In genomic region chr11:7833527-7833926, GRCh38 we compare ENCODE assay signal across 19 cellular contexts. TPM values are rescaled to one million over a fixed set of nuclear protein-coding genes. Genes with fewer than 3 reads are reported as not detected.
A peak's percentile ranks its signal among the peaks of the same experiment; 100 is the strongest.
DNase-seq lines count a peak whose midpoint lies in the region; ATAC-seq and TF ChIP-seq lines count a peak whose summit lies in the region.
"Had no signal": no experiment of that assay in that cellular context is flagged by ENCODE, and none has a peak within 500 bp of the region (broad histone marks: within the 10 kb centered on the region; RNA-seq: fewer than 3 reads in every experiment).

No MANE protein-coding gene starts in this region.

- H3K4me1 ChIP-seq in GM23338 (ENCODE audit: insufficient read depth) (no peaks in the 10 kb centered on the region), neuronal stem cell (ENCODE audit: control insufficient read depth in 2 of 2, insufficient read depth in 1 of 2, low read depth in 1 of 2, low read length in 2 of 2) (no peaks in the 10 kb centered on the region), spleen (no peaks in the 10 kb centered on the region), prostate gland (replicated peaks) (no peaks in the 10 kb centered on the region)
- H3K4me1 ChIP-seq: A549, BE2C had no signal

- H3K4ac ChIP-seq in neuronal stem cell (ENCODE audit: low read length), result no peak overlapping the region

- no peaks in the 10 kb centered on the region for H4K20me1 ChIP-seq in GM23338 (replicated peaks; ENCODE audit: insufficient read depth)

- no peak for TF ChIP-seq POLR2A in spleen (IDR thresholded peaks at IDR 0.05)
- TF ChIP-seq POLR2A in prostate gland (IDR thresholded peaks at IDR 0.05), result no peak

- H3K14ac ChIP-seq in neuronal stem cell (ENCODE audit: low read length), result no peak overlapping the region

- no peaks in the 10 kb centered on the region for H3F3A ChIP-seq in GM23338 (replicated peaks; ENCODE audit: low read depth)

- H2AK5ac ChIP-seq in neuronal stem cell (ENCODE audit: low read depth, low read length), result no peak overlapping the region

- no peak overlapping the region for H2BK5ac ChIP-seq in neuronal stem cell (ENCODE audit: low read length)

- no peak overlapping the region for H3K23ac ChIP-seq in neuronal stem cell (ENCODE audit: low read depth, low read length, poor library complexity)

- no peak overlapping the region for H2BK120ac ChIP-seq in neuronal stem cell (ENCODE audit: low read depth, low read length)

- no peak overlapping the region for H4K8ac ChIP-seq in neuronal stem cell (ENCODE audit: low read depth, low read length)

- H3K9ac ChIP-seq in neuronal stem cell (ENCODE audit: low read depth, low read length, poor library complexity), result no peak overlapping the region

- H3K79me1 ChIP-seq in neuronal stem cell (ENCODE audit: low read depth, low read length), result no peaks in the 10 kb centered on the region

- H3K18ac ChIP-seq in neuronal stem cell (ENCODE audit: low read length), result no peak overlapping the region

- H2BK15ac ChIP-seq in neuronal stem cell (ENCODE audit: low read length), result no peak overlapping the region

- H3K4me3 ChIP-seq in GM23338 (no peak overlapping the region), epithelial cell of proximal tubule (ENCODE audit: low read depth, low read length) (no peak overlapping the region), neuronal stem cell (ENCODE audit: low read length in 2 of 2) (no peak overlapping the region), spleen (no peak overlapping the region), prostate gland (no peak overlapping the region)
- H3K4me3 ChIP-seq: A549, GM12878 had no signal

- H3K4me2 ChIP-seq in GM23338 (no peak overlapping the region), neuronal stem cell (ENCODE audit: insufficient read depth, low read length, poor library complexity, severe bottlenecking) (no peak overlapping the region)
- H3K4me2 ChIP-seq: A549 had no signal

- H3K9me3 ChIP-seq in neuronal stem cell (replicated peaks in 1 of 2; ENCODE audit: control insufficient read depth in 2 of 2, insufficient read depth in 1 of 2, low read depth in 1 of 2, low read length in 2 of 2), result no peaks in the 10 kb centered on the region
- H3K9me3 ChIP-seq in spleen, result no peaks in the 10 kb centered on the region
- no peaks in the 10 kb centered on the region for H3K9me3 ChIP-seq in prostate gland
- H3K9me3 ChIP-seq: A549, BE2C had no signal

- intact Hi-C loops in spleen (cut with DNase I; ENCODE audit: low total_unique reads), result no loop called here
- intact Hi-C loops in prostate gland (cut with DNase I), result no loop called here

- no peaks in the 10 kb centered on the region for H3K9me2 ChIP-seq in GM23338 (ENCODE audit: insufficient read depth)

- no peak overlapping the region for H2BK12ac ChIP-seq in neuronal stem cell (ENCODE audit: low read length)

- H2AFZ ChIP-seq in GM23338 (no peak overlapping the region), neuronal stem cell (ENCODE audit: low read length) (peak overlapping the region; percentile 53)

- H3K36me3 ChIP-seq in GM23338 (ENCODE audit: insufficient read depth) (no peaks in the 10 kb centered on the region), neuronal stem cell (replicated peaks in 1 of 2; ENCODE audit: control insufficient read depth in 2 of 2, insufficient read depth in 2 of 2, low read length in 2 of 2) (no peaks in the 10 kb centered on the region), spleen (no peaks in the 10 kb centered on the region), prostate gland (no peaks in the 10 kb centered on the region)
- H3K36me3 ChIP-seq: BE2C had no signal

- no peaks in the 10 kb centered on the region; the same call in 2 of the 3 replicates for H3K9me3 Mint-ChIP-seq in GM23338
- H3K9me3 Mint-ChIP-seq: CD8-positive, alpha-beta T cell had no signal

- DNase-seq in GM23338 (ENCODE audit: low spot score) (peak; percentile 29), M059J (ENCODE audit: low read depth) (peak; percentile 8), epithelial cell of proximal tubule (ENCODE audit: low read depth) (no peak), neuronal stem cell (ENCODE audit: low spot score) (no peak), spleen (no peak), prostate gland (ENCODE audit: low spot score) (no peak)
- DNase-seq in activated CD8-positive, alpha-beta memory T cell treated with anti-CD3 and anti-CD28 coated beads for 24 hours, result no peak
- DNase-seq: BE2C; CD8-positive, alpha-beta T cell; COR-L47; DND-41; IMR-90; KBM-7 had no signal

- peak overlapping the region; percentile 25; the same call in 1 of the 2 replicates for H3K27ac Mint-ChIP-seq in GM23338
- H3K27ac Mint-ChIP-seq: CD8-positive, alpha-beta T cell had no signal

- H3K27me3 ChIP-seq in GM23338 (ENCODE audit: insufficient read depth) (no peaks in the 10 kb centered on the region), neuronal stem cell (ENCODE audit: control insufficient read depth in 3 of 3, insufficient read depth in 3 of 3, low read depth in 1 of 3, low read length in 3 of 3) (no peaks in the 10 kb centered on the region), spleen (replicated peaks in 1 of 7) (no peaks in the 10 kb centered on the region), prostate gland (replicated peaks; ENCODE audit: insufficient read depth) (no peaks in the 10 kb centered on the region)
- H3K27me3 ChIP-seq: BE2C had no signal

- peaks cover 2% of the 10 kb centered on the region; the same call in 2 of the 3 replicates for H3K4me1 Mint-ChIP-seq in GM23338
- H3K4me1 Mint-ChIP-seq: CD14-positive monocyte had no signal

- H3K27ac ChIP-seq in GM23338 (ENCODE audit: low read depth) (no peak overlapping the region), neuronal stem cell (replicated peaks; ENCODE audit: low read length) (no peak overlapping the region), spleen (no peak overlapping the region), prostate gland (no peak overlapping the region)
- H3K27ac ChIP-seq: A549 had no signal

- H3K79me2 ChIP-seq in GM23338 (replicated peaks; ENCODE audit: insufficient read depth), result no peaks in the 10 kb centered on the region

- TF ChIP-seq CTCF in GM23338 (conservative IDR thresholded peaks at IDR 0.05; ENCODE audit: low read depth in 2 of 2) (peak; percentile 24 to 29; a peak in 2 of 4 replicates), epithelial cell of proximal tubule (conservative IDR thresholded peaks at IDR 0.05; ENCODE audit: low read depth, low read length) (peak; percentile 13), spleen (IDR thresholded peaks at IDR 0.05 in 8 of 11, conservative IDR thresholded peaks at IDR 0.05 in 3 of 11) (no peak), prostate gland (IDR thresholded peaks at IDR 0.05) (no peak)

- no peak for ATAC-seq in GM23338
- ATAC-seq: A549; CD8-positive, alpha-beta T cell; GM12878; HCT116 had no signal

- H3K4me3 Mint-ChIP-seq in GM23338, result no peak overlapping the region
- H3K4me3 Mint-ChIP-seq: CD14-positive monocyte; CD8-positive, alpha-beta T cell had no signal

- H4K91ac ChIP-seq in neuronal stem cell (ENCODE audit: low read depth, low read length, poor library complexity), result no peak overlapping the region

- no peaks in the 10 kb centered on the region for H3K27me3 Mint-ChIP-seq in GM23338 (ENCODE audit: insufficient read depth, low read depth, poor library complexity)

- H3K36me3 Mint-ChIP-seq in GM23338 (ENCODE audit: low read depth), result no peaks in the 10 kb centered on the region
- H3K36me3 Mint-ChIP-seq: CD14-positive monocyte; CD8-positive, alpha-beta T cell had no signal

TF ChIP-seq in GM23338, 12 proteins besides CTCF, POLR2A, EP300 and RAD21 (continues in another document):
- no peak for TF ChIP-seq STAT1 (IDR thresholded peaks at IDR 0.05; ENCODE audit: unreplicated experiment)

RNA-seq across cellular contexts. Expression of gene OR5P3, which starts 2.9 kb away (rescaled TPM):
- 0.58 and 3.5 TPM in 2 replicates for total RNA-seq in GM23338 (2014; rRNA removed; shearing (Covaris generic))
- not detected in 2 replicates for polyA plus RNA-seq in GM23338 (2016; fragmentation: Nextera tagmentation; extraction: Ambion mirVana)
- total RNA-seq in M059J (2014; rRNA removed; shearing (Covaris generic)), result not detected in 2 replicates
- not detected in 2 replicates for total RNA-seq in epithelial cell of proximal tubule
- not detected for polyA plus RNA-seq in neuronal stem cell (2013, experiment 1 of 2)
- not detected for polyA plus RNA-seq in neuronal stem cell (2013, experiment 2 of 2)
- total RNA-seq in spleen, result not detected
- not detected for polyA plus RNA-seq in spleen
- under 1 TPM in 1 of 2 donors, not detected in 1; 0.73 TPM for total RNA-seq in prostate gland
- total RNA-seq: CD8-positive, alpha-beta T cell; GM12878; H4; IMR-90 had no signal
- polyA plus RNA-seq: A549, AG04450, CD14-positive monocyte, GM12878 had no signal

RNA-seq across cellular contexts. Expression of gene OR5P2, which starts 36.8 kb away (rescaled TPM):
- 1.3 and 1.5 TPM in 2 replicates for total RNA-seq in GM23338 (2014; rRNA removed; shearing (Covaris generic))
- not detected in 2 replicates for polyA plus RNA-seq in GM23338 (2016; fragmentation: Nextera tagmentation; extraction: Ambion mirVana)
- total RNA-seq in M059J (2014; rRNA removed; shearing (Covaris generic)), result not detected in 2 replicates
- not detected in 2 replicates for total RNA-seq in epithelial cell of proximal tubule
- not detected for polyA plus RNA-seq in neuronal stem cell (2013, experiment 1 of 2)
- polyA plus RNA-seq in neuronal stem cell (2013, experiment 2 of 2), result not detected
- not detected for total RNA-seq in spleen
- not detected for polyA plus RNA-seq in spleen
- under 1 TPM in 1 of 2 donors, not detected in 1; 0.91 TPM for total RNA-seq in prostate gland
- total RNA-seq: CD8-positive, alpha-beta T cell; GM12878; H4; IMR-90 had no signal
- polyA plus RNA-seq: A549, AG04450, CD14-positive monocyte, GM12878, IMR-90 had no signal

Comparison
In these comparisons a context has a peak if more than half of its experiments do, and no peak if none do; other contexts are left out.
1. DNase-seq: peak in GM23338 (single experiment) and M059J (single experiment); none in epithelial cell of proximal tubule (single experiment), neuronal stem cell (single experiment), spleen (single experiment), activated CD8-positive, alpha-beta memory T cell treated with anti-CD3 and anti-CD28 coated beads for 24 hours (single experiment) and prostate gland (single experiment).
2. CTCF ChIP-seq: peak in GM23338 (2 of 2) and epithelial cell of proximal tubule (single experiment); none in spleen (0 of 11) and prostate gland (0 of 4).